In genomic region chr20:54633903-54634302, GRCh38 we compare ENCODE assay signal across 11 cellular contexts.
DNase-seq lines count a peak whose midpoint lies in the region; ATAC-seq, FAIRE-seq and TF ChIP-seq lines count a peak whose summit lies in the region.
"Had no signal": no experiment of that assay in that cellular context is flagged by ENCODE, and none has a peak within 500 bp of the region (broad histone marks: within the 10 kb centered on the region; RNA-seq: fewer than 3 reads in every experiment).

No MANE protein-coding gene starts in this region.

- H3K36me3 ChIP-seq in mesenchymal stem cell (ENCODE audit: control insufficient read depth in 1 of 2, insufficient read depth in 2 of 2, low read depth in 1 of 2, low read length in 2 of 2) = no peaks in the 10 kb centered on the region
- H3K36me3 ChIP-seq in CD8-positive, alpha-beta memory T cell (ENCODE audit: insufficient read depth, low read length) = no peaks in the 10 kb centered on the region

- peak; percentile 29 for DNase-seq in GM12892 (ENCODE audit: insufficient read length)
- peak; percentile 27 for DNase-seq in MV-4-11 (lab: John Stamatoyannopoulos, UW)
- no peak for DNase-seq in NCI-H510A treated with DMSO at 0.1 percent for 48 hours (lab: John Stamatoyannopoulos, UW)
- DNase-seq in activated T-cell treated with anti-CD3 and anti-CD28 coated beads, Interleukin-2, amount 50 U/mL, for 48 hours = no peak
- DNase-seq in mesenchymal stem cell = no peak
- no peak for DNase-seq in CD8-positive, alpha-beta memory T cell
- DNase-seq: activated CD8-positive, alpha-beta memory T cell treated with anti-CD3 and anti-CD28 coated beads for 24 hours; body of pancreas had no signal

- 85% methylated on average over 4 of the region's 4 CpGs for WGBS in mesenchymal stem cell

- FAIRE-seq in GM12892 (lab: Jason Lieb, UNC) = peak; percentile 92

- H2BK5ac ChIP-seq in mesenchymal stem cell (ENCODE audit: low read depth, low read length, poor library complexity, severe bottlenecking) = no peak overlapping the region

- no peaks in the 10 kb centered on the region for H3K4me1 Mint-ChIP-seq in CD8-positive, alpha-beta memory T cell

- no peak overlapping the region for H2AK5ac ChIP-seq in mesenchymal stem cell (ENCODE audit: low read length, severe bottlenecking)

- H4K91ac ChIP-seq in mesenchymal stem cell (ENCODE audit: low read length) = no peak overlapping the region

- no peak overlapping the region for H3K4me3 ChIP-seq in mesenchymal stem cell (ENCODE audit: insufficient read depth in 1 of 2, low read depth in 1 of 2, low read length in 2 of 2)
- H3K4me3 ChIP-seq in CD8-positive, alpha-beta memory T cell (ENCODE audit: low read length) = no peak overlapping the region
- H3K4me3 ChIP-seq: body of pancreas, SK-N-MC had no signal

- no peaks in the 10 kb centered on the region for H3K4me1 ChIP-seq in mesenchymal stem cell (ENCODE audit: control insufficient read depth, insufficient read depth, low read depth, low read length)
- no peaks in the 10 kb centered on the region for H3K4me1 ChIP-seq in CD8-positive, alpha-beta memory T cell (ENCODE audit: insufficient read depth, low read length)
- H3K4me1 ChIP-seq: body of pancreas had no signal

- peaks cover 4 to 9% of the 10 kb centered on the region in 2 donors for H3K27me3 Mint-ChIP-seq in CD8-positive, alpha-beta memory T cell

- no peak overlapping the region for H3K4ac ChIP-seq in mesenchymal stem cell (ENCODE audit: low read depth in 1 of 2, low read length in 2 of 2)

- no peaks in the 10 kb centered on the region for H3K9me3 ChIP-seq in mesenchymal stem cell (ENCODE audit: control insufficient read depth, low read length)
- no peaks in the 10 kb centered on the region for H3K9me3 ChIP-seq in CD8-positive, alpha-beta memory T cell (ENCODE audit: low read length)
- H3K9me3 ChIP-seq: body of pancreas had no signal

- H2BK12ac ChIP-seq in mesenchymal stem cell (ENCODE audit: low read length in 2 of 2) = no peak overlapping the region

- ATAC-seq in GM19455 (IDR thresholded peaks at IDR 0.05; ENCODE audit: unreplicated experiment) (peak; percentile 100), HG02973 (IDR thresholded peaks at IDR 0.05; ENCODE audit: unreplicated experiment) (peak; percentile 98)
- ATAC-seq: body of pancreas had no signal

- no peaks in the 10 kb centered on the region for H3K79me1 ChIP-seq in mesenchymal stem cell (replicated peaks; ENCODE audit: low read length, poor library complexity, severe bottlenecking)

- H3K23ac ChIP-seq in mesenchymal stem cell (ENCODE audit: low read length in 2 of 2) = no peak overlapping the region

- no peak overlapping the region for H3K9ac ChIP-seq in mesenchymal stem cell (ENCODE audit: low read length)

- no peaks in the 10 kb centered on the region for H3K27me3 ChIP-seq in mesenchymal stem cell (ENCODE audit: control insufficient read depth in 1 of 2, insufficient read depth in 1 of 2, low read length in 2 of 2)
- H3K27me3 ChIP-seq in CD8-positive, alpha-beta memory T cell (ENCODE audit: insufficient read depth, low read length, poor library complexity, severe bottlenecking) = no peaks in the 10 kb centered on the region
- H3K27me3 ChIP-seq: body of pancreas had no signal

- no peak overlapping the region for H2BK15ac ChIP-seq in mesenchymal stem cell (ENCODE audit: low read depth, poor library complexity, severe bottlenecking)

- H3K4me2 ChIP-seq in mesenchymal stem cell (ENCODE audit: low read length, poor library complexity, severe bottlenecking) = no peak overlapping the region

- CTCF ChIA-PET in CD8-positive, alpha-beta memory T cell (lab: Charles Lee) = no interaction called here

- H2BK120ac ChIP-seq in mesenchymal stem cell (ENCODE audit: low read depth, low read length) = no peak overlapping the region

- no peak for TF ChIP-seq POLR2A in GM12892 (IDR thresholded peaks at IDR 0.05; ENCODE audit: low read depth, low read length)

- no peak overlapping the region for H3K14ac ChIP-seq in mesenchymal stem cell (ENCODE audit: low read length in 2 of 2)

- no peak overlapping the region for H3K4me3 Mint-ChIP-seq in CD8-positive, alpha-beta memory T cell

- no peaks in the 10 kb centered on the region for H3K36me3 Mint-ChIP-seq in CD8-positive, alpha-beta memory T cell

- no peak overlapping the region for H2AFZ ChIP-seq in mesenchymal stem cell (ENCODE audit: low read depth, low read length)

- no peak overlapping the region for H3K27ac Mint-ChIP-seq in CD8-positive, alpha-beta memory T cell

- POLR2A ChIA-PET in CD8-positive, alpha-beta memory T cell (lab: Charles Lee) = no interaction called here

- H3K27ac ChIP-seq in mesenchymal stem cell (ENCODE audit: low read length, poor library complexity, severe bottlenecking) = no peak overlapping the region
- no peak overlapping the region for H3K27ac ChIP-seq in CD8-positive, alpha-beta memory T cell (ENCODE audit: low read depth, low read length)
- H3K27ac ChIP-seq: body of pancreas, SK-N-MC had no signal

- H3K9me3 Mint-ChIP-seq in CD8-positive, alpha-beta memory T cell = peaks cover 0 to 3% (median 0%) of the 10 kb centered on the region in 5 donors

- no peak overlapping the region for H4K8ac ChIP-seq in mesenchymal stem cell (ENCODE audit: low read length)

- no peak overlapping the region for H3K18ac ChIP-seq in mesenchymal stem cell (ENCODE audit: low read depth in 1 of 2, low read length in 2 of 2)

Comparison
In these comparisons a context has a peak if more than half of its experiments do, and no peak if none do; other contexts are left out.
1. DNase-seq: peak in GM12892 (single experiment) and MV-4-11 (single experiment); none in NCI-H510A treated with DMSO at 0.1 percent for 48 hours (single experiment), activated T-cell treated with anti-CD3 and anti-CD28 coated beads, Interleukin-2, amount 50 U/mL, for 48 hours (0 of 2), mesenchymal stem cell (single experiment) and CD8-positive, alpha-beta memory T cell (0 of 5).